ENCODE assay signal across 8 cellular contexts in genomic region chr16:2980227-2981176, GRCh38.
DNase-seq lines count a peak whose midpoint lies in the region; ATAC-seq lines count a peak whose summit lies in the region.

TSS of gene PKMYT1 (minus strand) at chr16:2980446. CDS start at chr16:2979657, 789 bp downstream.

- DNase-seq in AG08395 (ENCODE audit: low spot score) = peak; percentile 100
- peak; percentile 75 for DNase-seq in NCI-H226
- peak; percentile 93 for DNase-seq in central memory CD4-positive, alpha-beta T cell
- DNase-seq in islet precursor cell = peak; percentile 95
- DNase-seq in stimulated activated CD4-positive, alpha-beta T cell treated with anti-CD3 and anti-CD28 coated beads, Interleukin-12 subunit alpha, Interleukin-12 subunit beta, amount 100 ng/mL, for 4 hours = peak; percentile 97

- peak; percentile 70 for ATAC-seq in GM18907 (IDR thresholded peaks at IDR 0.05; ENCODE audit: unreplicated experiment)
- peak; percentile 63 for ATAC-seq in HG03135 (IDR thresholded peaks at IDR 0.05; ENCODE audit: unreplicated experiment)
- peak; percentile 83 to 87 for ATAC-seq in activated CD4-positive, CD25-positive, alpha-beta regulatory T cell treated with anti-CD3 and anti-CD28 coated beads, Interleukin-2, amount 50 U/mL, for 24 hours

Comparison
In these comparisons a context has a peak if more than half of its experiments do, and no peak if none do; other contexts are left out.
1. Peak in every context shown above with its lines: DNase-seq and ATAC-seq.